1 cellular context compared by ENCODE assay signal in genomic region chr5:148768801-148769415, GRCh38.
TF ChIP-seq lines count a peak whose summit lies in the region.

No MANE protein-coding gene starts in this region.

TF ChIP-seq in GM23338, 12 proteins besides CTCF, POLR2A, EP300 and RAD21 (continued from another document):
- no peak for TF ChIP-seq ZNF462 (CRISPR knock-in tag; IDR thresholded peaks at IDR 0.05)
- TF ChIP-seq REST (IDR thresholded peaks at IDR 0.05; ENCODE audit: unreplicated experiment) = no peak
